17 cellular contexts compared by ENCODE assay signal in the genomic region with DNA sequence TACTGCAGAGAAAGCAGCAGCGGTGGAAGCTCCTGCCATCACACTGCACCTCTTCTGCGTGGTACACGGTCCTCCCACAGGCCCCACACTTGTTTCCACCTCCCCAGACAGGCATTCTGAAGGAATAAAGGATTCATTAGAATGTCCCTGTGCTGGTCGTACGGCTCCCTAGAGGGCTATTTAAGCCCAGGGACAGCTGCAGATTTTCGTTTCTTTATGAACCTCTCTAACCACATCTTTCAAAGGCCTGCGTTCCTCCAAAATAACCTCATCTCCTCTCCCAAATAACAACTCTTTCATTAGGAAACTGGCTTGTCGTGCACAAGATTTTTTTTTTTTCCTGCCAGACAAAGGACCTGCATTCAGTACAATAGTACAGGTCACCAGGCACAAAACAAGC. TPM values are rescaled to one million over a fixed set of nuclear protein-coding genes. Genes with fewer than 3 reads are reported as not detected.
DNase-seq lines count a peak whose midpoint lies in the region; ATAC-seq and TF ChIP-seq lines count a peak whose summit lies in the region.
"Had no signal": no experiment of that assay in that cellular context is flagged by ENCODE, and none has a peak within 500 bp of the region (broad histone marks: within the 10 kb centered on the region; RNA-seq: fewer than 3 reads in every experiment).

No MANE protein-coding gene starts in this region.

- H2AFZ ChIP-seq in GM23248 = no peak overlapping the region

- H3K27ac ChIP-seq in GM23248 (no peak overlapping the region), esophagus squamous epithelium (peak overlapping the region in 3 of 4 donors; percentile 23 to 58 (median 40))
- H3K27ac ChIP-seq: epithelial cell of prostate had no signal

- TF ChIP-seq CTCF in esophagus squamous epithelium (IDR thresholded peaks at IDR 0.05) (no peak), mucosa of descending colon (IDR thresholded peaks at IDR 0.05) (no peak)

- no peak overlapping the region for H3K4me2 ChIP-seq in GM23248 (ENCODE audit: unreplicated experiment)

- peaks cover 43% of the 10 kb centered on the region for H3F3A ChIP-seq in GM23248 (ENCODE audit: insufficient read depth)

- H4K20me1 ChIP-seq in GM23248 (ENCODE audit: insufficient read depth) = no peaks in the 10 kb centered on the region

- WGBS in GM23248 (ENCODE audit: low coverage in 1 of 2, low lambda C conversion rate in 2 of 2, missing lambda C conversion rate in 2 of 2), 2 experiments = 58 to 62% methylated on average over 8 of the region's 8 CpGs
- 60 to 70% methylated on average over 7 to 8 of the region's 8 CpGs for WGBS in esophagus squamous epithelium, 2 donors

- DNase-seq in GM23248 (peak; percentile 19), NCI-H524 treated with DMSO at 0.1 percent for 48 hours (lab: John Stamatoyannopoulos, UW) (peak; percentile 59), esophagus squamous epithelium (lab: John Stamatoyannopoulos, UW) (no peak), retina (peak; percentile 81), mucosa of descending colon (no peak), COLO829 (ENCODE audit: low spot score) (no peak)
- DNase-seq in activated CD4-positive, CD25-positive, alpha-beta regulatory T cell treated with anti-CD3 and anti-CD28 coated beads, Interleukin-2, amount 50 U/mL, for 72 hours = no peak
- DNase-seq: activated CD8-positive, alpha-beta T cell treated with anti-CD3 and anti-CD28 coated beads for 36 hours; activated gamma-delta T cell; CD4-positive, alpha-beta memory T cell; midbrain; NCI-H2029 treated with DMSO at 0.1 percent for 48 hours; right cardiac atrium; RPMI8226 had no signal

- ATAC-seq in HG03439 (IDR thresholded peaks at IDR 0.05; ENCODE audit: unreplicated experiment) = no peak
- no peak for ATAC-seq in mucosa of descending colon
- ATAC-seq: activated CD8-positive, alpha-beta T cell treated with anti-CD3 and anti-CD28 coated beads for 36 hours; K562; right cardiac atrium had no signal

- H3K79me2 ChIP-seq in GM23248 (ENCODE audit: insufficient read depth) = no peaks in the 10 kb centered on the region

- no peaks in the 10 kb centered on the region for H3K9me3 ChIP-seq in GM23248 (ENCODE audit: low read depth)
- no peaks in the 10 kb centered on the region for H3K9me3 ChIP-seq in esophagus squamous epithelium
- H3K9me3 ChIP-seq in mucosa of descending colon = no peaks in the 10 kb centered on the region

- H3K27me3 ChIP-seq in GM23248 (replicated peaks; ENCODE audit: insufficient read depth) (no peaks in the 10 kb centered on the region), esophagus squamous epithelium (no peaks in the 10 kb centered on the region)

- intact Hi-C loops in esophagus squamous epithelium (cut with DNase I) (no loop called here), mucosa of descending colon (cut with DNase I, micrococcal nuclease) (no loop called here)

- H3K4me3 ChIP-seq in GM23248 (no peak overlapping the region), esophagus squamous epithelium (no peak overlapping the region), mucosa of descending colon (no peak overlapping the region)
- H3K4me3 ChIP-seq: K562 had no signal

- no peak for TF ChIP-seq POLR2A in esophagus squamous epithelium (IDR thresholded peaks at IDR 0.05)

- H3K9ac ChIP-seq in GM23248 = no peak overlapping the region

- in situ Hi-C loops in GM23248 (cut with MboI) = no loop called here

- peaks cover 31% of the 10 kb centered on the region for H3K4me1 ChIP-seq in GM23248 (ENCODE audit: insufficient read depth)
- peaks cover 0 to 50% (median 6%) of the 10 kb centered on the region in 3 donors for H3K4me1 ChIP-seq in esophagus squamous epithelium
- no peaks in the 10 kb centered on the region for H3K4me1 ChIP-seq in mucosa of descending colon (ENCODE audit: low read depth)

- no peaks in the 10 kb centered on the region for H3K36me3 ChIP-seq in GM23248 (ENCODE audit: low read depth)
- peaks cover 0 to 25% (median 0%) of the 10 kb centered on the region in 3 donors for H3K36me3 ChIP-seq in esophagus squamous epithelium
- H3K36me3 ChIP-seq in mucosa of descending colon (ENCODE audit: low read depth) = no peaks in the 10 kb centered on the region

- no peaks in the 10 kb centered on the region for H3K9me2 ChIP-seq in GM23248 (ENCODE audit: insufficient read depth)

RNA-seq across cellular contexts. Expression of gene CSRP2, which starts 12.7 kb away (rescaled TPM):
- total RNA-seq in GM23248 (2014; rRNA removed; shearing (Covaris generic)) = 53.0 and 62.2 TPM in 2 replicates
- polyA plus RNA-seq in GM23248 (2016; fragmentation: Nextera tagmentation; extraction: Ambion mirVana) = 80.5 and 82.8 TPM in 2 replicates
- total RNA-seq in esophagus squamous epithelium (100 to 1,000 TPM in 1 of 4 donors, 10 to 100 TPM in 3; 57.6 to 107 (median 65.1) TPM), mucosa of descending colon (10 to 100 TPM in 1 of 3 donors, 1 to 10 TPM in 2; 2.5 to 13.1 (median 6.5) TPM)
- total RNA-seq: CD4-positive, alpha-beta memory T cell had no signal

Comparison
In these comparisons a context has a peak if more than half of its experiments do, and no peak if none do; other contexts are left out.
1. DNase-seq: peak in GM23248 (single experiment), NCI-H524 treated with DMSO at 0.1 percent for 48 hours (single experiment) and retina (single experiment); none in esophagus squamous epithelium (single experiment), mucosa of descending colon (0 of 3), activated CD4-positive, CD25-positive, alpha-beta regulatory T cell treated with anti-CD3 and anti-CD28 coated beads, Interleukin-2, amount 50 U/mL, for 72 hours (single experiment) and COLO829 (single experiment).